ENCODE assay signal across 8 cellular contexts in genomic region chr10:87093461-87094372, GRCh38. TPM values are rescaled to one million over a fixed set of nuclear protein-coding genes. Genes with fewer than 3 reads are reported as not detected.
A peak's percentile ranks its signal among the peaks of the same experiment; 100 is the strongest.
DNase-seq lines count a peak whose midpoint lies in the region; ATAC-seq, FAIRE-seq and TF ChIP-seq lines count a peak whose summit lies in the region.

No MANE protein-coding gene starts in this region.

- intact Hi-C loops in kidney (cut with DNase I): no loop called here

- ATAC-seq in GM21717 (IDR thresholded peaks at IDR 0.05; ENCODE audit: unreplicated experiment): peak; percentile 35

- peak overlapping the region; percentile 89 for H3K27ac ChIP-seq in caudate nucleus (ENCODE audit: low read depth, low read length)
- H3K27ac ChIP-seq in kidney (ENCODE audit: low read depth in 2 of 2, low read length in 2 of 2): peak overlapping the region; percentile 81 to 92

- DNase-seq in KBM-7 (peak; percentile 66), caudate nucleus (lab: John Stamatoyannopoulos, UW) (peak in 50 of 61 donors; percentile 2 to 60 (median 29)), kidney (peak; percentile 89), amniotic stem cell (lab: John Stamatoyannopoulos, UW) (no peak)
- DNase-seq in activated CD4-positive, CD25-positive, alpha-beta regulatory T cell treated with anti-CD3 and anti-CD28 coated beads, Interleukin-2, amount 50 U/mL, for 16 hours (ENCODE audit: low read depth, low spot score): peak; percentile 52
- DNase-seq in stimulated activated CD4-positive, alpha-beta T cell treated with anti-CD3 and anti-CD28 coated beads, Interleukin-15, amount 100 ng/mL, for 1 hour (ENCODE audit: low read depth in 1 of 2, low spot score in 1 of 2): peak; percentile 30 to 59

- FAIRE-seq in G401.6 (lab: Jason Lieb, UNC): peak; percentile 19
- FAIRE-seq in kidney (lab: Jason Lieb, UNC): no peak

- no peaks in the 10 kb centered on the region for H3K36me3 ChIP-seq in kidney (ENCODE audit: control insufficient read depth in 1 of 2, insufficient read depth in 2 of 2, low read length in 2 of 2)

- in situ Hi-C loops in KBM-7 (cut with MboI; ENCODE audit: low pct_unique_long_range_greater_than_20kb, low sequenced_read_pairs): no loop called here

- TF ChIP-seq CTCF in kidney (IDR thresholded peaks at IDR 0.05; ENCODE audit: borderline replicate concordance, extremely low read depth, insufficient read depth): no peak

- peaks cover 11 to 23% of the 10 kb centered on the region in 2 donors for H3K4me1 ChIP-seq in kidney (ENCODE audit: control insufficient read depth in 1 of 2, insufficient read depth in 1 of 2, low read depth in 1 of 2, low read length in 2 of 2)

- H3K9me3 ChIP-seq in kidney (ENCODE audit: control insufficient read depth in 1 of 2, low read length in 2 of 2): no peaks in the 10 kb centered on the region

- H3K9ac ChIP-seq in kidney (ENCODE audit: low read length in 2 of 2): peak overlapping the region; percentile 68 to 91

- H3K4me3 ChIP-seq in kidney (ENCODE audit: low read length in 2 of 2): peak overlapping the region; percentile 79 to 95

RNA-seq across cellular contexts. Expression of gene GLUD1, which starts 0.9 kb away (rescaled TPM):
- 162 TPM for total RNA-seq in kidney
- polyA plus RNA-seq in kidney (ENCODE audit: insufficient read depth, low read depth, low replicate concordance): 346 TPM

RNA-seq across cellular contexts. Expression of gene SHLD2, which starts 1.3 kb away (rescaled TPM):
- total RNA-seq in kidney: 36.9 TPM
- polyA plus RNA-seq in kidney (ENCODE audit: insufficient read depth, low read depth, low replicate concordance): 25.9 TPM
